ENCODE assay signal across 23 cellular contexts in the genomic region with DNA sequence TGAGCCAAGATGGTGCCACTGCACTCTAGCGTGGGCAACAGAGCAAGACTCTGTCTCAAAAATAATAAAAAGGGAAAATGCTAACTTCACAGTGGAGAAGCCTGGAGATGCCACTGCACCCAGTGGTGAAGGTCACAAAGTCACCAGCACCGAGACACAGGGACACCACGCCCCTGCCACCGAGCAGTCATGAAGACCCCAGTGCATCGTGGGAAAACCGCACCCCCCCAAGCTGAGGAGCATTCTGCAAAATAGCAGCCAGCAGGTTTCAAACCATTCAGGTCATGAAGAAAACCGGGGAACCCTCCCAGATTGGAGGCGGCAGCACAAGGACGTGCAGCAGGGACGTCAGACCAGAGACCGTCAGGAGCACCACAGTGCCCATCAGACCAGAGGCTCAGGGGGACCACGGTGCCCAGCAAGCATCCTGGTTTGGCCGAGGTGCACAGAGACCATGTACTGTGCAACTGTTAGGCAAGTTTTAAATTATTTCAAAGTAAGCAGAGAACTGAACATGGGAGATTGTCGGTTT. TPM values are rescaled to one million over a fixed set of nuclear protein-coding genes. Genes with fewer than 3 reads are reported as not detected.
DNase-seq lines count a peak whose midpoint lies in the region; ATAC-seq and TF ChIP-seq lines count a peak whose summit lies in the region.
"Had no signal": no experiment of that assay in that cellular context is flagged by ENCODE, and none has a peak within 500 bp of the region (broad histone marks: within the 10 kb centered on the region; RNA-seq: fewer than 3 reads in every experiment).

No MANE protein-coding gene starts in this region.

- 67 to 74% methylated on average over 14 of the region's 14 CpGs for WGBS in aorta, 2 donors

- intact Hi-C loops in aorta (cut with DNase I): loop anchor here in 1 of 2 donors (10.0 kb wide), 1 partner anchor 409 kb away; no protein-coding TSS in a partner anchor

- H3K9me3 ChIP-seq in T-helper 17 cell (ENCODE audit: control insufficient read depth, low read length, poor library complexity, severe bottlenecking): no peaks in the 10 kb centered on the region
- H3K9me3 ChIP-seq in aorta (ENCODE audit: control insufficient read depth, low read length): no peaks in the 10 kb centered on the region
- H3K9me3 ChIP-seq: SK-N-SH had no signal

- no peaks in the 10 kb centered on the region for H3K27me3 ChIP-seq in aorta (ENCODE audit: control insufficient read depth in 1 of 2, insufficient read depth in 2 of 2, low read length in 1 of 2)

- H3K36me3 ChIP-seq in aorta (ENCODE audit: control insufficient read depth in 1 of 2, insufficient read depth in 2 of 2, low read length in 1 of 2): peaks cover 0 to 10% of the 10 kb centered on the region in 2 donors

- no peaks in the 10 kb centered on the region for H3K4me1 ChIP-seq in aorta (ENCODE audit: control insufficient read depth in 1 of 2, insufficient read depth in 2 of 2, low read length in 2 of 2)

- H3K27me3 Mint-ChIP-seq in activated naive CD8-positive, alpha-beta T cell treated with anti-CD3 and anti-CD28 coated beads for 36 hours: no peaks in the 10 kb centered on the region
- no peaks in the 10 kb centered on the region for H3K27me3 Mint-ChIP-seq in activated naive CD8-positive, alpha-beta T cell treated with anti-CD3 and anti-CD28 coated beads, Interleukin-2, amount 50 U/mL, for 24 hours
- H3K27me3 Mint-ChIP-seq in T-helper 17 cell: no peaks in the 10 kb centered on the region
- peaks cover 13% of the 10 kb centered on the region for H3K27me3 Mint-ChIP-seq in endothelial cell (ENCODE audit: unreplicated experiment)
- H3K27me3 Mint-ChIP-seq in stimulated activated naive B cell treated with anti-CD40 and anti-IgM and Interleukin-4, amounts not matched to agents 10 μg/mL and 1 μg/mL and 100 μg/mL, for 72 hours: no peaks in the 10 kb centered on the region
- H3K27me3 Mint-ChIP-seq in activated CD8-positive, alpha-beta memory T cell treated with anti-CD3 and anti-CD28 coated beads, Interleukin-2, amount 10 ng/mL, durations not matched to agents 7 days and 5 days: no peaks in the 10 kb centered on the region

- DNase-seq in activated naive CD8-positive, alpha-beta T cell treated with anti-CD3 and anti-CD28 coated beads for 36 hours: no peak
- DNase-seq in activated naive CD8-positive, alpha-beta T cell treated with anti-CD3 and anti-CD28 coated beads, Interleukin-2, amount 50 U/mL, for 24 hours: no peak
- no peak for DNase-seq in T-helper 17 cell
- no peak for DNase-seq in endothelial cell (ENCODE audit: low spot score)
- DNase-seq in stimulated activated naive B cell treated with anti-CD40 and anti-IgM and Interleukin-4, amounts not matched to agents 10 μg/mL and 1 μg/mL and 100 μg/mL, for 72 hours: no peak
- DNase-seq in activated CD8-positive, alpha-beta memory T cell treated with anti-CD3 and anti-CD28 coated beads, Interleukin-2, amount 10 ng/mL, durations not matched to agents 7 days and 5 days: no peak
- DNase-seq in HuH-7 (ENCODE audit: low spot score): no peak
- no peak for DNase-seq in aorta
- DNase-seq: AML-193, GDM1, GM23248, H9, NCI-H1105 treated with DMSO at 0.1 percent for 48 hours, NCI-H1694, NCI-H2081 treated with DMSO at 0.1 percent for 48 hours, NCI-H2171 treated with DMSO at 0.1 percent for 48 hours, NCI-H524 treated with DMSO at 0.1 percent for 48 hours, SHP77, SK-N-SH had no signal

- H3K36me3 Mint-ChIP-seq in activated naive CD8-positive, alpha-beta T cell treated with anti-CD3 and anti-CD28 coated beads for 36 hours: peaks cover 7% of the 10 kb centered on the region
- H3K36me3 Mint-ChIP-seq in activated naive CD8-positive, alpha-beta T cell treated with anti-CD3 and anti-CD28 coated beads, Interleukin-2, amount 50 U/mL, for 24 hours (ENCODE audit: low read depth): peaks cover 18% of the 10 kb centered on the region
- H3K36me3 Mint-ChIP-seq in T-helper 17 cell (ENCODE audit: low read depth): no peaks in the 10 kb centered on the region
- peaks cover 23% of the 10 kb centered on the region for H3K36me3 Mint-ChIP-seq in endothelial cell (ENCODE audit: low read depth, unreplicated experiment)
- peaks cover 26 to 33% of the 10 kb centered on the region in 2 donors for H3K36me3 Mint-ChIP-seq in stimulated activated naive B cell treated with anti-CD40 and anti-IgM and Interleukin-4, amounts not matched to agents 10 μg/mL and 1 μg/mL and 100 μg/mL, for 72 hours
- H3K36me3 Mint-ChIP-seq in activated CD8-positive, alpha-beta memory T cell treated with anti-CD3 and anti-CD28 coated beads, Interleukin-2, amount 10 ng/mL, durations not matched to agents 7 days and 5 days: peaks cover 19% of the 10 kb centered on the region

- peaks cover 6% of the 10 kb centered on the region for H3K4me1 Mint-ChIP-seq in activated naive CD8-positive, alpha-beta T cell treated with anti-CD3 and anti-CD28 coated beads for 36 hours
- H3K4me1 Mint-ChIP-seq in activated naive CD8-positive, alpha-beta T cell treated with anti-CD3 and anti-CD28 coated beads, Interleukin-2, amount 50 U/mL, for 24 hours: peaks cover 9% of the 10 kb centered on the region
- peaks cover 11% of the 10 kb centered on the region for H3K4me1 Mint-ChIP-seq in T-helper 17 cell
- H3K4me1 Mint-ChIP-seq in endothelial cell (ENCODE audit: unreplicated experiment): peaks cover 20% of the 10 kb centered on the region
- H3K4me1 Mint-ChIP-seq in stimulated activated naive B cell treated with anti-CD40 and anti-IgM and Interleukin-4, amounts not matched to agents 10 μg/mL and 1 μg/mL and 100 μg/mL, for 72 hours: peaks cover 6 to 16% of the 10 kb centered on the region in 2 donors
- peaks cover 7% of the 10 kb centered on the region for H3K4me1 Mint-ChIP-seq in activated CD8-positive, alpha-beta memory T cell treated with anti-CD3 and anti-CD28 coated beads, Interleukin-2, amount 10 ng/mL, durations not matched to agents 7 days and 5 days

- peak overlapping the region; percentile 48 for H3K27ac Mint-ChIP-seq in activated naive CD8-positive, alpha-beta T cell treated with anti-CD3 and anti-CD28 coated beads for 36 hours
- no peak overlapping the region for H3K27ac Mint-ChIP-seq in activated naive CD8-positive, alpha-beta T cell treated with anti-CD3 and anti-CD28 coated beads, Interleukin-2, amount 50 U/mL, for 24 hours
- H3K27ac Mint-ChIP-seq in T-helper 17 cell (peak overlapping the region; percentile 63), endothelial cell (ENCODE audit: unreplicated experiment) (peak overlapping the region; percentile 9)
- H3K27ac Mint-ChIP-seq in stimulated activated naive B cell treated with anti-CD40 and anti-IgM and Interleukin-4, amounts not matched to agents 10 μg/mL and 1 μg/mL and 100 μg/mL, for 72 hours: peak overlapping the region; percentile 3
- H3K27ac Mint-ChIP-seq in activated CD8-positive, alpha-beta memory T cell treated with anti-CD3 and anti-CD28 coated beads, Interleukin-2, amount 10 ng/mL, durations not matched to agents 7 days and 5 days: no peak overlapping the region
- H3K27ac Mint-ChIP-seq: H9 had no signal

- CTCF ChIA-PET in activated CD8-positive, alpha-beta memory T cell treated with anti-CD3 and anti-CD28 coated beads, Interleukin-2, amount 10 ng/mL, durations not matched to agents 7 days and 5 days (lab: Charles Lee): no interaction called here

- H3K27ac ChIP-seq in aorta (ENCODE audit: low read depth in 1 of 2, low read length in 2 of 2): no peak overlapping the region
- H3K27ac ChIP-seq: C4-2B, GM23248, HL-60, KMS-11 had no signal

- no peaks in the 10 kb centered on the region for H3K9me3 Mint-ChIP-seq in activated naive CD8-positive, alpha-beta T cell treated with anti-CD3 and anti-CD28 coated beads for 36 hours
- H3K9me3 Mint-ChIP-seq in activated naive CD8-positive, alpha-beta T cell treated with anti-CD3 and anti-CD28 coated beads, Interleukin-2, amount 50 U/mL, for 24 hours: no peaks in the 10 kb centered on the region
- no peaks in the 10 kb centered on the region for H3K9me3 Mint-ChIP-seq in endothelial cell (ENCODE audit: unreplicated experiment)
- no peaks in the 10 kb centered on the region for H3K9me3 Mint-ChIP-seq in stimulated activated naive B cell treated with anti-CD40 and anti-IgM and Interleukin-4, amounts not matched to agents 10 μg/mL and 1 μg/mL and 100 μg/mL, for 72 hours
- no peaks in the 10 kb centered on the region for H3K9me3 Mint-ChIP-seq in activated CD8-positive, alpha-beta memory T cell treated with anti-CD3 and anti-CD28 coated beads, Interleukin-2, amount 10 ng/mL, durations not matched to agents 7 days and 5 days (ENCODE audit: low read depth)
- H3K9me3 Mint-ChIP-seq: H9 had no signal

- no peak for TF ChIP-seq CTCF in endothelial cell (IDR thresholded peaks at IDR 0.05; ENCODE audit: unreplicated experiment)

- ATAC-seq in activated naive CD8-positive, alpha-beta T cell treated with anti-CD3 and anti-CD28 coated beads, Interleukin-2, amount 50 U/mL, for 24 hours: no peak
- ATAC-seq in T-helper 17 cell (no peak), aorta (ENCODE audit: low FRiP score) (no peak)
- no peak for ATAC-seq in stimulated activated naive B cell treated with anti-CD40 and anti-IgM and Interleukin-4, amounts not matched to agents 10 μg/mL and 1 μg/mL and 100 μg/mL, for 72 hours (replicated peaks)
- no peak for ATAC-seq in activated CD8-positive, alpha-beta memory T cell treated with anti-CD3 and anti-CD28 coated beads, Interleukin-2, amount 10 ng/mL, durations not matched to agents 7 days and 5 days

- H3K4me3 Mint-ChIP-seq in activated naive CD8-positive, alpha-beta T cell treated with anti-CD3 and anti-CD28 coated beads for 36 hours: no peak overlapping the region
- H3K4me3 Mint-ChIP-seq in activated naive CD8-positive, alpha-beta T cell treated with anti-CD3 and anti-CD28 coated beads, Interleukin-2, amount 50 U/mL, for 24 hours: no peak overlapping the region
- H3K4me3 Mint-ChIP-seq in T-helper 17 cell (no peak overlapping the region), endothelial cell (ENCODE audit: unreplicated experiment) (no peak overlapping the region)
- H3K4me3 Mint-ChIP-seq in stimulated activated naive B cell treated with anti-CD40 and anti-IgM and Interleukin-4, amounts not matched to agents 10 μg/mL and 1 μg/mL and 100 μg/mL, for 72 hours: no peak overlapping the region
- no peak overlapping the region for H3K4me3 Mint-ChIP-seq in activated CD8-positive, alpha-beta memory T cell treated with anti-CD3 and anti-CD28 coated beads, Interleukin-2, amount 10 ng/mL, durations not matched to agents 7 days and 5 days
- H3K4me3 Mint-ChIP-seq: H9 had no signal

- no peak overlapping the region for H3K4me3 ChIP-seq in aorta (ENCODE audit: low read length in 2 of 2)
- H3K4me3 ChIP-seq: GM23248 had no signal

RNA-seq across cellular contexts. Expression of a gene that starts 13.7 kb away (rescaled TPM):
- total RNA-seq in activated naive CD8-positive, alpha-beta T cell treated with anti-CD3 and anti-CD28 coated beads for 36 hours: 10 to 100 TPM; 70.7 to 73.9 TPM
- 10 to 100 TPM; 75.3 to 76.9 TPM for total RNA-seq in T-helper 17 cell
- total RNA-seq in endothelial cell (ENCODE audit: unreplicated experiment): 104 TPM
- 100 to 1,000 TPM in 1 of 2 experiments, 10 to 100 TPM in 1; 86.5 to 106 TPM for total RNA-seq in activated CD8-positive, alpha-beta memory T cell treated with anti-CD3 and anti-CD28 coated beads, Interleukin-2, amount 10 ng/mL, durations not matched to agents 7 days and 5 days
- total RNA-seq in aorta: 10 to 100 TPM; 69.0 to 78.8 TPM
- polyA plus RNA-seq in aorta: 100 to 1,000 TPM in 1 of 2 donors, 10 to 100 TPM in 1; 45.5 to 112 TPM

RNA-seq across cellular contexts. Expression of a gene that starts 13.8 kb away (rescaled TPM):
- total RNA-seq in activated naive CD8-positive, alpha-beta T cell treated with anti-CD3 and anti-CD28 coated beads for 36 hours: 10 to 100 TPM in 1 of 2 experiments, 1 to 10 TPM in 1; 7.0 to 10.2 TPM
- total RNA-seq in T-helper 17 cell (10 to 100 TPM in 1 of 2 donors, 1 to 10 TPM in 1; 8.3 to 10.1 TPM), endothelial cell (ENCODE audit: unreplicated experiment) (13.8 TPM), aorta (1 to 10 TPM; 6.5 to 8.6 TPM)
- 10 to 100 TPM; 14.5 to 17.4 TPM for total RNA-seq in activated CD8-positive, alpha-beta memory T cell treated with anti-CD3 and anti-CD28 coated beads, Interleukin-2, amount 10 ng/mL, durations not matched to agents 7 days and 5 days
- 10 to 100 TPM in 1 of 2 donors, 1 to 10 TPM in 1; 3.0 to 10.7 TPM for polyA plus RNA-seq in aorta

RNA-seq across cellular contexts. Expression of a gene that starts 30.4 kb away (rescaled TPM):
- under 1 TPM in 1 of 2 experiments, not detected in 1; 0.16 TPM for total RNA-seq in activated naive CD8-positive, alpha-beta T cell treated with anti-CD3 and anti-CD28 coated beads for 36 hours
- total RNA-seq in T-helper 17 cell: not detected
- total RNA-seq in endothelial cell (ENCODE audit: unreplicated experiment): 118 TPM
- not detected for total RNA-seq in activated CD8-positive, alpha-beta memory T cell treated with anti-CD3 and anti-CD28 coated beads, Interleukin-2, amount 10 ng/mL, durations not matched to agents 7 days and 5 days
- not detected for total RNA-seq in aorta
- 1 to 10 TPM in 1 of 2 donors, not detected in 1; 8.5 TPM for polyA plus RNA-seq in aorta
- total RNA-seq: GM23248 had no signal
- polyA plus RNA-seq: AG04450, GM23248 had no signal

RNA-seq across cellular contexts. Expression of a gene that starts 42.7 kb away (rescaled TPM):
- 10 to 100 TPM; 72.9 to 77.0 TPM for total RNA-seq in activated naive CD8-positive, alpha-beta T cell treated with anti-CD3 and anti-CD28 coated beads for 36 hours
- total RNA-seq in T-helper 17 cell (10 to 100 TPM; 83.0 to 86.0 TPM), endothelial cell (ENCODE audit: unreplicated experiment) (83.2 TPM), aorta (10 to 100 TPM; 29.9 to 71.1 TPM)
- 10 to 100 TPM; 80.5 to 94.2 TPM for total RNA-seq in activated CD8-positive, alpha-beta memory T cell treated with anti-CD3 and anti-CD28 coated beads, Interleukin-2, amount 10 ng/mL, durations not matched to agents 7 days and 5 days
- polyA plus RNA-seq in aorta: 100 to 1,000 TPM in 1 of 2 donors, 10 to 100 TPM in 1; 24.7 to 134 TPM

RNA-seq across cellular contexts. Expression of a gene that starts 57.7 kb away (rescaled TPM):
- 1 to 10 TPM; 3.2 to 3.3 TPM for total RNA-seq in activated naive CD8-positive, alpha-beta T cell treated with anti-CD3 and anti-CD28 coated beads for 36 hours
- total RNA-seq in T-helper 17 cell (10 to 100 TPM; 20.6 to 30.8 TPM), endothelial cell (ENCODE audit: unreplicated experiment) (7.5 TPM), aorta (10 to 100 TPM in 1 of 2 donors, 1 to 10 TPM in 1; 9.1 to 13.4 TPM)
- total RNA-seq in activated CD8-positive, alpha-beta memory T cell treated with anti-CD3 and anti-CD28 coated beads, Interleukin-2, amount 10 ng/mL, durations not matched to agents 7 days and 5 days: 1 to 10 TPM; 5.8 to 7.4 TPM
- polyA plus RNA-seq in aorta: 10 to 100 TPM in 1 of 2 donors, 1 to 10 TPM in 1; 4.9 to 12.0 TPM

Comparison
In these comparisons a context has a peak if more than half of its experiments do, and no peak if none do; other contexts are left out.
1. H3K27ac Mint-ChIP-seq: peak in activated naive CD8-positive, alpha-beta T cell treated with anti-CD3 and anti-CD28 coated beads for 36 hours (single experiment), T-helper 17 cell (single experiment), endothelial cell (single experiment) and stimulated activated naive B cell treated with anti-CD40 and anti-IgM and Interleukin-4, amounts not matched to agents 10 μg/mL and 1 μg/mL and 100 μg/mL, for 72 hours (single experiment); none in activated naive CD8-positive, alpha-beta T cell treated with anti-CD3 and anti-CD28 coated beads, Interleukin-2, amount 50 U/mL, for 24 hours (single experiment) and activated CD8-positive, alpha-beta memory T cell treated with anti-CD3 and anti-CD28 coated beads, Interleukin-2, amount 10 ng/mL, durations not matched to agents 7 days and 5 days (single experiment).
2. RNA of a gene that starts 30.4 kb away (total RNA-seq): 118 TPM in endothelial cell (single experiment); not detected in aorta, 0.16 TPM in activated naive CD8-positive, alpha-beta T cell treated with anti-CD3 and anti-CD28 coated beads for 36 hours, not detected in T-helper 17 cell and not detected in activated CD8-positive, alpha-beta memory T cell treated with anti-CD3 and anti-CD28 coated beads, Interleukin-2, amount 10 ng/mL, durations not matched to agents 7 days and 5 days; every median in the first group is over 10 times any median in the second.